Comparison of ENCODE assay signal across 10 cellular contexts in the genomic region with DNA sequence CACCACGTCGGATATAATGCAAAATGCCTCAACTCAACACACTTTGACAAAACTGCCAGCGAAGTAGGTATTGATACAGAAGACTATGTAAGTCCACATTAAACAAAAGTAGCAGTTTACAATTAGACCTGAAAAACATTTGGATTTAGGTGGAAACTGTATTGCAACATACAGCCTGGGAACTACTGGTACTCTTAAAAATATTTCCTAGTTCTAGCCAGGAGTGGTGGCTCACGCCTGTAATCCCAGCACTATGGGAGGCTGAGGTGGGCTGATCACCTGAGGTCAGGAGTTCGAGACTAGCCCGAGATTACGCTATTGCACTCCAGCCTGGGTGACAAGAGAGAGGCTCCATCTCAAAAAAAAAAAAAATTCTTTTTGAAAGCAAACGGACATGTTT.
DNase-seq lines count a peak whose midpoint lies in the region; ATAC-seq and TF ChIP-seq lines count a peak whose summit lies in the region.
"Had no signal": no experiment of that assay in that cellular context is flagged by ENCODE, and none has a peak within 500 bp of the region (broad histone marks: within the 10 kb centered on the region; RNA-seq: fewer than 3 reads in every experiment).

No MANE protein-coding gene starts in this region.

- intact Hi-C loops in dorsolateral prefrontal cortex (cut with DNase I) = loop anchor here in 1 of 2 donors (5.0 to 10.0 kb wide), 2 partner anchors 54 to 104 kb away; no protein-coding TSS in a partner anchor
- intact Hi-C loops in transverse colon (cut with DNase I; ENCODE audit: low total_unique reads) = no loop called here

- H3K4me1 ChIP-seq in mucosa of rectum (ENCODE audit: control insufficient read depth in 2 of 2, insufficient read depth in 2 of 2, low read length in 2 of 2) (peaks cover 2 to 12% of the 10 kb centered on the region in 2 donors), transverse colon (peaks cover 9 to 58% (median 24%) of the 10 kb centered on the region in 4 donors)

- H3K9me3 ChIP-seq in mucosa of rectum (ENCODE audit: control insufficient read depth in 2 of 2, low read length in 2 of 2) = no peaks in the 10 kb centered on the region
- H3K9me3 ChIP-seq in transverse colon = no peaks in the 10 kb centered on the region

- H3K9ac ChIP-seq in mucosa of rectum (ENCODE audit: low read depth in 1 of 2, low read length in 2 of 2) = no peak overlapping the region

- TF ChIP-seq POLR2A in transverse colon (IDR thresholded peaks at IDR 0.05) = no peak

- H3K4me3 ChIP-seq in dorsolateral prefrontal cortex (peak overlapping the region in 36 of 59 donors; percentile 4 to 46 (median 24)), mucosa of rectum (ENCODE audit: low read length in 2 of 2) (peak overlapping the region; percentile 53 to 55), transverse colon (peak overlapping the region in 1 of 4 donors; percentile 28)

- in situ Hi-C loops in transverse colon (cut with MboI; ENCODE audit: low pct_ligation_motif_present in 1 of 4, low pct_unique_long_range_greater_than_20kb in 1 of 4, low sequenced_read_pairs in 3 of 4) = no loop called here

- H3K27ac ChIP-seq in dorsolateral prefrontal cortex (peak overlapping the region in 43 of 59 donors; percentile 4 to 85 (median 58)), mucosa of rectum (ENCODE audit: low read depth in 2 of 2, low read length in 2 of 2) (peak overlapping the region; percentile 5 to 37), transverse colon (peak overlapping the region; percentile 61 to 71 (median 64))

- TF ChIP-seq EP300 in transverse colon (IDR thresholded peaks at IDR 0.05; ENCODE audit: low read depth) = no peak

- H3K27me3 ChIP-seq in dorsolateral prefrontal cortex (no peaks in the 10 kb centered on the region), mucosa of rectum (ENCODE audit: control insufficient read depth in 2 of 2, insufficient read depth in 2 of 2, low read length in 2 of 2) (no peaks in the 10 kb centered on the region), transverse colon (no peaks in the 10 kb centered on the region)

- no peaks in the 10 kb centered on the region for H3K36me3 ChIP-seq in mucosa of rectum (ENCODE audit: control insufficient read depth in 2 of 2, insufficient read depth in 2 of 2, low read length in 2 of 2)
- no peaks in the 10 kb centered on the region for H3K36me3 ChIP-seq in transverse colon

- TF ChIP-seq CTCF in dorsolateral prefrontal cortex (IDR thresholded peaks at IDR 0.05 in 54 of 56, conservative IDR thresholded peaks at IDR 0.05 in 2 of 56; ENCODE audit: low read depth in 1 of 56, partially characterized antibody in 56 of 56) (no peak), transverse colon (IDR thresholded peaks at IDR 0.05) (no peak)

- 52 to 65% methylated on average over 5 to 8 of the region's 8 CpGs for WGBS in transverse colon (ENCODE audit: low coverage in 1 of 2), 2 donors

- DNase-seq in DMS53 (lab: John Stamatoyannopoulos, UW) (peak; percentile 53), DMS53 treated with DMSO at 0.1 percent for 48 hours (lab: John Stamatoyannopoulos, UW; ENCODE audit: unreplicated experiment) (no peak), dorsolateral prefrontal cortex (no peak), transverse colon (no peak), HuH-7.5 (ENCODE audit: low spot score) (no peak), SIG-M5 treated with dmso at 0.1 percent for 504 hours (lab: John Stamatoyannopoulos, UW; ENCODE audit: unreplicated experiment) (no peak)
- DNase-seq: 8988T, cerebellar nuclear complex had no signal

- ATAC-seq in HG03521 (IDR thresholded peaks at IDR 0.05; ENCODE audit: unreplicated experiment) = no peak
